ENCODE assay signal across 25 cellular contexts in genomic region chr11:70841264-70841663, GRCh38.
"Had no signal": no experiment of that assay in that cellular context is flagged by ENCODE, and none has a peak within 500 bp of the region (broad histone marks: within the 10 kb centered on the region; RNA-seq: fewer than 3 reads in every experiment).

No MANE protein-coding gene starts in this region.

- H3K27ac ChIP-seq: colonic mucosa, epithelial cell of prostate, esophagus squamous epithelium, gastrocnemius medialis, heart right ventricle, left lung, lower lobe of right lung had no signal

- FAIRE-seq: endometrium, islet of Langerhans, keratinocyte had no signal

- H3K4me3 ChIP-seq: colonic mucosa, esophagus squamous epithelium, gastrocnemius medialis, heart right ventricle, left lung, lower lobe of right lung, mucosa of descending colon had no signal

- H3K36me3 ChIP-seq: colonic mucosa, esophagus squamous epithelium, gastrocnemius medialis, heart right ventricle, left lung, lower lobe of right lung had no signal

- ATAC-seq: effector memory CD8-positive, alpha-beta T cell; esophagus mucosa; gastrocnemius medialis; heart right ventricle; left colon; left lung; left ventricle myocardium superior; lower lobe of right lung; mucosa of descending colon had no signal

- H3K27me3 ChIP-seq: colonic mucosa, esophagus squamous epithelium had no signal

- DNase-seq: colonic mucosa; cortex of kidney; effector CD8-positive, alpha-beta T cell; effector memory CD8-positive, alpha-beta T cell; endodermal cell; erythroblast; esophagus squamous epithelium; foreskin fibroblast; foreskin melanocyte; gastrocnemius medialis; glutamatergic neuron; head of caudate nucleus; heart right ventricle; hippocampal formation; left colon; left lung; left ventricle myocardium superior; lower lobe of right lung; mesenchymal stem cell had no signal

- H3K4me1 ChIP-seq: colonic mucosa, esophagus squamous epithelium, gastrocnemius medialis, left lung, lower lobe of right lung had no signal

- H3K9me3 ChIP-seq: colonic mucosa, esophagus squamous epithelium, gastrocnemius medialis, lower lobe of right lung, mucosa of descending colon had no signal
